13 cellular contexts compared by ENCODE assay signal in the genomic region with DNA sequence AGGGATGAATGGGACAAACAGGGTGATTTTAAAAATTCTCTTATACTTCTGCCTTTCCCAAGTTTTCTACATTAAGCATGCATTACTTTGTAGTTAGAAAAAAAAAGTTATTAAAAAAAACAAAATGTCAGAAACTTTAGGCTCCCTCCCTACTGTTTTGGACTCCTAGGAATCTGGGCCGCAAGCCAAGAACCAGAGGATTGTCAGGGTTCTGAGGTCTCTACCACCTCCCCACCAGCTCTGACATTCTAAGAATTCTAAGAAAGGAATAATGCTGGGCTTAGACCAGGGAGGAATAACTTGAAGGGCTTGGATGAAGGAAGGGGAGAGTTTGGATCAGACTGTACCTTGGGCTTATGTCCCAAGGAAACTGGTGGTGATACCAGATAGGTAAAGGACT. TPM values are rescaled to one million over a fixed set of nuclear protein-coding genes. Genes with fewer than 3 reads are reported as not detected.
DNase-seq lines count a peak whose midpoint lies in the region; ATAC-seq and TF ChIP-seq lines count a peak whose summit lies in the region.
"Had no signal": no experiment of that assay in that cellular context is flagged by ENCODE, and none has a peak within 500 bp of the region (broad histone marks: within the 10 kb centered on the region; RNA-seq: fewer than 3 reads in every experiment).

No MANE protein-coding gene starts in this region.

- H3K36me3 Mint-ChIP-seq in activated naive CD8-positive, alpha-beta T cell treated with anti-CD3 and anti-CD28 coated beads for 36 hours = peaks cover 18% of the 10 kb centered on the region
- no peaks in the 10 kb centered on the region for H3K36me3 Mint-ChIP-seq in naive B cell

- H3K4me3 ChIP-seq in BLaER1 treated with 17β-estradiol and CSF1 and Interleukin-3, amounts not matched to agents 10 nM and 100 nM = peak overlapping the region in 4 of 10 experiments; percentile 61 to 66 (median 63); a peak in 4 of 20 replicates
- H3K4me3 ChIP-seq in IMR-90 (ENCODE audit: insufficient read depth, low read depth, low read length) = no peak overlapping the region
- no peak overlapping the region for H3K4me3 ChIP-seq in trophoblast cell (ENCODE audit: low read depth, low read length)
- H3K4me3 ChIP-seq in tibial nerve = no peak overlapping the region

- H3K9me3 Mint-ChIP-seq in activated naive CD8-positive, alpha-beta T cell treated with anti-CD3 and anti-CD28 coated beads for 36 hours = peaks cover 1% of the 10 kb centered on the region
- H3K9me3 Mint-ChIP-seq in naive B cell = no peaks in the 10 kb centered on the region

- H3K9me3 ChIP-seq in BLaER1 treated with 17β-estradiol and CSF1 and Interleukin-3, amounts not matched to agents 10 nM and 100 nM (replicated peaks in 1 of 11) = peaks cover 0 to 4% (median 0%) of the 10 kb centered on the region in 11 experiments; a peak in 3 of 22 replicates
- H3K9me3 ChIP-seq in IMR-90 (ENCODE audit: control insufficient read depth, insufficient read depth, low read length) (no peaks in the 10 kb centered on the region), trophoblast cell (ENCODE audit: insufficient read depth, low read depth, low read length) (peaks cover 2% of the 10 kb centered on the region), tibial nerve (no peaks in the 10 kb centered on the region)

- 0 out of 2 replicates have a peak overlapping the region, but pooled peaks have one; percentile 0 for H2BK120ac ChIP-seq in IMR-90 (ENCODE audit: low read depth, low read length)
- no peak overlapping the region for H2BK120ac ChIP-seq in trophoblast cell (ENCODE audit: insufficient read depth, low read length, poor library complexity)

- no peaks in the 10 kb centered on the region for H3K27me3 Mint-ChIP-seq in activated naive CD8-positive, alpha-beta T cell treated with anti-CD3 and anti-CD28 coated beads for 36 hours
- no peaks in the 10 kb centered on the region for H3K27me3 Mint-ChIP-seq in naive B cell

- H2AK5ac ChIP-seq in IMR-90 (ENCODE audit: low read depth, low read length) (peak overlapping the region; percentile 12), trophoblast cell (ENCODE audit: low read length) (no peak overlapping the region)

- peaks cover 41% of the 10 kb centered on the region for H3K4me1 Mint-ChIP-seq in activated naive CD8-positive, alpha-beta T cell treated with anti-CD3 and anti-CD28 coated beads for 36 hours
- peaks cover 40 to 51% (median 49%) of the 10 kb centered on the region in 3 donors for H3K4me1 Mint-ChIP-seq in naive B cell

- H4K12ac ChIP-seq in trophoblast cell (ENCODE audit: low read depth, low read length) = no peak overlapping the region

- peak overlapping the region; percentile 38 for H2AK9ac ChIP-seq in IMR-90 (replicated peaks; ENCODE audit: low read depth, low read length, poor library complexity)

- H3K4me2 ChIP-seq in BLaER1 treated with 17β-estradiol and CSF1 and Interleukin-3, amounts not matched to agents 10 nM and 100 nM = peak overlapping the region; percentile 86 to 98 (median 95); a peak in 20 of 22 replicates
- H3K4me2 ChIP-seq in IMR-90 (ENCODE audit: low read depth, low read length) (no peak overlapping the region; the same call in 1 of the 2 replicates), trophoblast cell (ENCODE audit: low read length) (no peak overlapping the region)

- TF ChIP-seq POLR2A in IMR-90 (IDR thresholded peaks at IDR 0.05; ENCODE audit: low read depth, low read length) (no peak), tibial nerve (IDR thresholded peaks at IDR 0.05) (no peak)

- no peaks in the 10 kb centered on the region for H3K27me3 ChIP-seq in BLaER1 treated with 17β-estradiol and CSF1 and Interleukin-3, amounts not matched to agents 10 nM and 100 nM
- H3K27me3 ChIP-seq in IMR-90 (ENCODE audit: control insufficient read depth, insufficient read depth, low read length) = no peaks in the 10 kb centered on the region
- H3K27me3 ChIP-seq in trophoblast cell (ENCODE audit: insufficient read depth, low read length) = no peaks in the 10 kb centered on the region
- no peaks in the 10 kb centered on the region for H3K27me3 ChIP-seq in tibial nerve

- no peak for TF ChIP-seq RAD21 in IMR-90 (IDR thresholded peaks at IDR 0.05; ENCODE audit: low read length)

- H3K9ac ChIP-seq in BLaER1 treated with 17β-estradiol and CSF1 and Interleukin-3, amounts not matched to agents 10 nM and 100 nM = peak overlapping the region in 2 of 11 experiments; percentile 67 to 79; a peak in 2 of 22 replicates
- no peak overlapping the region for H3K9ac ChIP-seq in IMR-90 (ENCODE audit: low read depth, low read length)
- H3K9ac ChIP-seq in trophoblast cell (ENCODE audit: low read length) = no peak overlapping the region

- dilution Hi-C loops in IMR-90 (cut with HindIII; ENCODE audit: low sequenced_read_pairs, unreplicated experiment) = no loop called here

- DNase-seq in IMR-90 (no peak), naive B cell (no peak), 8988T (no peak), trophoblast cell (no peak), G401 (ENCODE audit: low spot score) (no peak), tibial nerve (ENCODE audit: low spot score in 2 of 2) (no peak)
- no peak for DNase-seq in activated naive CD8-positive, alpha-beta T cell treated with anti-CD3 and anti-CD28 coated beads for 36 hours
- DNase-seq: activated CD4-positive, alpha-beta T cell treated with anti-CD3 and anti-CD28 coated beads for 4 hours; SHP77 treated with DMSO at 0.1 percent for 48 hours; small intestine had no signal

- in situ Hi-C loops in IMR-90 (cut with MboI; ENCODE audit: low sequenced_read_pairs) (no loop called here), G401 (cut with HindIII; ENCODE audit: low sequenced_read_pairs) (no loop called here)

- TF ChIP-seq EP300 in tibial nerve (IDR thresholded peaks at IDR 0.05) = no peak

- H4K8ac ChIP-seq in IMR-90 (ENCODE audit: low read depth in 2 of 2, low read length in 2 of 2) = peak overlapping the region in 1 of 2 experiments; percentile 63; a peak in 1 of 4 replicates
- H4K8ac ChIP-seq in trophoblast cell (ENCODE audit: low read depth, low read length) = no peak overlapping the region

- peaks cover 5% of the 10 kb centered on the region for H3K79me2 ChIP-seq in trophoblast cell (ENCODE audit: control insufficient read depth, insufficient read depth, low read length, poor library complexity)

- H2BK5ac ChIP-seq in IMR-90 (ENCODE audit: low read depth, low read length, poor library complexity, severe bottlenecking) (no peak overlapping the region), trophoblast cell (ENCODE audit: low read depth, low read length, poor library complexity) (no peak overlapping the region)

- H3K9me1 ChIP-seq in IMR-90 (ENCODE audit: insufficient read depth, low read length) = peaks cover 29% of the 10 kb centered on the region

- H3K36me3 ChIP-seq in BLaER1 treated with 17β-estradiol and CSF1 and Interleukin-3, amounts not matched to agents 10 nM and 100 nM = peaks cover 0 to 6% (median under 1%) of the 10 kb centered on the region in 11 experiments; a peak in 8 of 22 replicates
- H3K36me3 ChIP-seq in IMR-90 (ENCODE audit: control insufficient read depth, insufficient read depth, low read length) (no peaks in the 10 kb centered on the region), trophoblast cell (ENCODE audit: control insufficient read depth in 1 of 2, insufficient read depth in 2 of 2, low read length in 2 of 2) (peaks cover 5 to 7% of the 10 kb centered on the region in 2 experiments), tibial nerve (peaks cover 0 to 4% (median 0%) of the 10 kb centered on the region in 3 donors)

- H3K23ac ChIP-seq in IMR-90 (ENCODE audit: low read depth, low read length) (peak overlapping the region; percentile 1; the same call in 1 of the 2 replicates), trophoblast cell (ENCODE audit: low read length) (no peak overlapping the region)

- CTCF ChIA-PET in IMR-90 (lab: Yijun Ruan, JAX) = interaction anchor here (0.6 to 1.5 kb wide), 2 partner anchors 12 to 49 kb away, joined by 3 to 5 read pairs; no protein-coding TSS in a partner anchor

- POLR2A ChIA-PET in IMR-90 (lab: Charles Lee; ENCODE audit: unreplicated experiment) = no interaction called here

- H3K27ac ChIP-seq in BLaER1 treated with 17β-estradiol and CSF1 and Interleukin-3, amounts not matched to agents 10 nM and 100 nM = no peak overlapping the region
- H3K27ac ChIP-seq in IMR-90 (ENCODE audit: insufficient read depth, low read length) (no peak overlapping the region), trophoblast cell (ENCODE audit: low read depth, low read length) (no peak overlapping the region), tibial nerve (no peak overlapping the region)

- TF ChIP-seq CTCF in IMR-90 (conservative IDR thresholded peaks at IDR 0.05; ENCODE audit: low read depth, low read length) = no peak
- TF ChIP-seq CTCF in tibial nerve (IDR thresholded peaks at IDR 0.05) = no peak

- H4K91ac ChIP-seq in IMR-90 (ENCODE audit: insufficient read depth, low read depth, low read length) = peak overlapping the region; percentile 36; the same call in 1 of the 2 replicates
- H4K91ac ChIP-seq in trophoblast cell (ENCODE audit: low read depth, low read length) = no peak overlapping the region

- no peak overlapping the region for H3K27ac Mint-ChIP-seq in activated naive CD8-positive, alpha-beta T cell treated with anti-CD3 and anti-CD28 coated beads for 36 hours
- no peak overlapping the region for H3K27ac Mint-ChIP-seq in naive B cell

- H3K14ac ChIP-seq in IMR-90 (replicated peaks; ENCODE audit: low read depth, low read length) (0 out of 2 replicates have a peak overlapping the region, but pooled peaks have one; percentile 0), trophoblast cell (ENCODE audit: low read length) (no peak overlapping the region)

- intact Hi-C loops in IMR-90 (cut with micrococcal nuclease) = no loop called here

- H3K79me1 ChIP-seq in IMR-90 (ENCODE audit: low read depth in 1 of 2, low read length in 2 of 2) = peaks cover 23 to 41% of the 10 kb centered on the region in 2 experiments; a peak in 3 of 4 replicates
- H3K79me1 ChIP-seq in trophoblast cell (ENCODE audit: low read length) = peaks cover 6% of the 10 kb centered on the region

- H3K4me3 Mint-ChIP-seq in activated naive CD8-positive, alpha-beta T cell treated with anti-CD3 and anti-CD28 coated beads for 36 hours = peak overlapping the region; percentile 84
- H3K4me3 Mint-ChIP-seq in naive B cell = peak overlapping the region in 7 of 8 donors; percentile 60 to 96 (median 84)

- no peak overlapping the region for H3K56ac ChIP-seq in IMR-90 (ENCODE audit: extremely low read depth, insufficient read depth, low read length)

- BruUV-seq in IMR-90 (replicated peaks; lab: Mats Ljungman, UMichigan) = no TSS peak

- H3K4ac ChIP-seq in IMR-90 (ENCODE audit: low read depth, low read length) (peak overlapping the region; percentile 12), trophoblast cell (ENCODE audit: low read depth, low read length) (no peak overlapping the region)

- peak overlapping the region; percentile 35 for H2BK20ac ChIP-seq in IMR-90 (ENCODE audit: low read depth, low read length)

- peak overlapping the region; percentile 46; the same call in 2 of the 3 replicates for H2BK15ac ChIP-seq in IMR-90 (ENCODE audit: low read depth, low read length)

- H4K20me1 ChIP-seq in BLaER1 treated with 17β-estradiol and CSF1 and Interleukin-3, amounts not matched to agents 10 nM and 100 nM = no peaks in the 10 kb centered on the region
- no peaks in the 10 kb centered on the region for H4K20me1 ChIP-seq in IMR-90 (ENCODE audit: insufficient read depth, low read length)

- ATAC-seq in IMR-90 (ENCODE audit: low read depth) = no peak
- ATAC-seq in naive B cell (ENCODE audit: low read depth in 2 of 2) = no peak

- no peak overlapping the region for H4K5ac ChIP-seq in IMR-90 (ENCODE audit: low read depth, low read length)

- WGBS in IMR-90 (ENCODE audit: extremely low coverage in 2 of 2, insufficient read length in 1 of 2), 2 experiments = no CpG with 5 or more reads among the region's 1 CpG
- no CpG with 5 or more reads among the region's 1 CpG for WGBS in trophoblast cell (ENCODE audit: extremely low coverage, insufficient coverage, insufficient read length)
- WGBS in tibial nerve, 2 donors = 34 to 50% methylated on average over 1 of the region's 1 CpG

- H2BK12ac ChIP-seq in trophoblast cell (ENCODE audit: low read length) = no peak overlapping the region

- H3K4me1 ChIP-seq in BLaER1 treated with 17β-estradiol and CSF1 and Interleukin-3, amounts not matched to agents 10 nM and 100 nM = peaks cover 47 to 66% (median 61%) of the 10 kb centered on the region in 10 experiments
- peaks cover 22% of the 10 kb centered on the region for H3K4me1 ChIP-seq in IMR-90 (ENCODE audit: control insufficient read depth, insufficient read depth, low read length)
- H3K4me1 ChIP-seq in trophoblast cell (ENCODE audit: control insufficient read depth in 1 of 2, insufficient read depth in 2 of 2, low read length in 2 of 2) = peaks cover 17 to 23% of the 10 kb centered on the region in 2 experiments
- H3K4me1 ChIP-seq in tibial nerve = peaks cover 0 to 22% (median 0%) of the 10 kb centered on the region in 4 donors

- no peak overlapping the region for H2AFZ ChIP-seq in IMR-90 (replicated peaks; ENCODE audit: low read length, poor library complexity)
- H2AFZ ChIP-seq in trophoblast cell (ENCODE audit: insufficient read depth, low read length, poor library complexity) = no peak overlapping the region

- no peak overlapping the region; the same call in 1 of the 2 replicates for H3K18ac ChIP-seq in IMR-90 (ENCODE audit: low read depth, low read length)
- H3K18ac ChIP-seq in trophoblast cell (ENCODE audit: low read length) = no peak overlapping the region

RNA-seq across cellular contexts. Expression of gene ARHGEF39, which starts 1.1 kb away (rescaled TPM):
- total RNA-seq in IMR-90 (2012; rRNA removed) (0.56 and 2.5 TPM in 2 replicates), tibial nerve (1 to 10 TPM in 2 of 4 donors, under 1 TPM in 1, not detected in 1; 0.20 to 4.8 (median 1.0) TPM)
- polyA plus RNA-seq in IMR-90 (2012; rRNA removed) (2.1 and 2.8 TPM in 2 replicates), naive B cell (ENCODE audit: low read depth in 6 of 6) (1 to 10 TPM in 5 of 6 donors, under 1 TPM in 1; 0.90 to 4.0 (median 2.4) TPM)
- polyA plus RNA-seq in IMR-90 (2012; cell fraction: cytosol; rRNA removed) = 0.82 and 1.1 TPM in 2 replicates
- 7.1 and 7.2 TPM in 2 replicates for polyA plus RNA-seq in IMR-90 (2012; cell fraction: nucleus; rRNA removed; ENCODE audit: low replicate concordance)
- total RNA-seq in activated naive CD8-positive, alpha-beta T cell treated with anti-CD3 and anti-CD28 coated beads for 36 hours = 10 to 100 TPM; 17.2 to 18.7 TPM
- polyA plus RNA-seq in trophoblast cell (2013) = 6.7 and 7.0 TPM in 2 replicates
- total RNA-seq in G401 (2014; rRNA removed; shearing (Covaris generic)) = 12.3 and 12.4 TPM in 2 replicates

RNA-seq across cellular contexts. Expression of gene CA9, which starts 7.7 kb away (rescaled TPM):
- total RNA-seq in IMR-90 (2012; rRNA removed) (0.54 and 0.56 TPM in 2 replicates), tibial nerve (under 1 TPM in 1 of 4 donors, not detected in 3; 0.84 TPM)
- polyA plus RNA-seq in IMR-90 (2012; rRNA removed) (3.7 and 3.9 TPM in 2 replicates), naive B cell (ENCODE audit: low read depth in 6 of 6) (not detected)
- 5.2 and 9.9 TPM in 2 replicates for polyA plus RNA-seq in IMR-90 (2012; cell fraction: cytosol; rRNA removed)
- polyA plus RNA-seq in IMR-90 (2012; cell fraction: nucleus; rRNA removed; ENCODE audit: low replicate concordance) = 2.5 and 4.3 TPM in 2 replicates
- 1 to 10 TPM; 1.5 to 2.7 TPM for total RNA-seq in activated naive CD8-positive, alpha-beta T cell treated with anti-CD3 and anti-CD28 coated beads for 36 hours
- 0.53 and 0.75 TPM in 2 replicates for polyA plus RNA-seq in trophoblast cell (2013)
- total RNA-seq in G401 (2014; rRNA removed; shearing (Covaris generic)) = 0.86 TPM in 1 of 2 replicates, not detected in the other
- total RNA-seq: endothelial cell of umbilical vein had no signal

RNA-seq across cellular contexts. Expression of gene CCDC107, which starts 8.0 kb away (rescaled TPM):
- total RNA-seq in IMR-90 (2012; rRNA removed) = 6.8 and 10.0 TPM in 2 replicates
- polyA plus RNA-seq in IMR-90 (2012; rRNA removed) = 21.1 and 24.4 TPM in 2 replicates
- polyA plus RNA-seq in IMR-90 (2012; cell fraction: cytosol; rRNA removed) = 15.4 and 21.2 TPM in 2 replicates
- polyA plus RNA-seq in IMR-90 (2012; cell fraction: nucleus; rRNA removed; ENCODE audit: low replicate concordance) = 17.3 and 33.3 TPM in 2 replicates
- 1 to 10 TPM; 8.2 to 9.4 TPM for total RNA-seq in activated naive CD8-positive, alpha-beta T cell treated with anti-CD3 and anti-CD28 coated beads for 36 hours
- 10 to 100 TPM; 42.7 to 60.2 (median 51.5) TPM for polyA plus RNA-seq in naive B cell (ENCODE audit: low read depth in 6 of 6)
- polyA plus RNA-seq in trophoblast cell (2013) = 10.1 and 10.2 TPM in 2 replicates
- total RNA-seq in G401 (2014; rRNA removed; shearing (Covaris generic)) = 7.6 and 19.3 TPM in 2 replicates
- 10 to 100 TPM; 41.6 to 58.8 (median 47.8) TPM for total RNA-seq in tibial nerve

RNA-seq across cellular contexts. Expression of gene RMRP, which starts 8.2 kb away (rescaled TPM):
- 13,690 and 21,707 TPM in 2 replicates for total RNA-seq in IMR-90 (2012; rRNA removed)
- 39.7 and 88.0 TPM in 2 replicates for polyA plus RNA-seq in IMR-90 (2012; rRNA removed)
- polyA plus RNA-seq in IMR-90 (2012; cell fraction: cytosol; rRNA removed) = not detected in 2 replicates
- polyA plus RNA-seq in IMR-90 (2012; cell fraction: nucleus; rRNA removed; ENCODE audit: low replicate concordance) = not detected in 2 replicates
- total RNA-seq in activated naive CD8-positive, alpha-beta T cell treated with anti-CD3 and anti-CD28 coated beads for 36 hours = over 10,000 TPM in 1 of 2 experiments, 1,000 to 10,000 TPM in 1; 8,498 to 10,099 TPM
- 10 to 100 TPM in 4 of 6 donors, not detected in 2; 41.0 to 72.3 (median 56.5) TPM for polyA plus RNA-seq in naive B cell (ENCODE audit: low read depth in 6 of 6)
- polyA plus RNA-seq in trophoblast cell (2013) = 3.3 and 5.7 TPM in 2 replicates
- 4,372 and 15,582 TPM in 2 replicates for total RNA-seq in G401 (2014; rRNA removed; shearing (Covaris generic))
- 1,000 to 10,000 TPM in 3 of 4 donors, 100 to 1,000 TPM in 1; 649 to 2,915 (median 1,530) TPM for total RNA-seq in tibial nerve
- polyA plus RNA-seq: endothelial cell of umbilical vein had no signal

RNA-seq across cellular contexts. Expression of gene SIT1, which starts 15.3 kb away (rescaled TPM):
- total RNA-seq in IMR-90 (2012; rRNA removed) (not detected in 2 replicates), tibial nerve (under 1 TPM in 1 of 4 donors, not detected in 3; 0.39 TPM)
- polyA plus RNA-seq in IMR-90 (2012; rRNA removed) (not detected in 2 replicates), naive B cell (ENCODE audit: low read depth in 6 of 6) (100 to 1,000 TPM in 1 of 6 donors, 10 to 100 TPM in 5; 56.8 to 107 (median 73.5) TPM)
- polyA plus RNA-seq in IMR-90 (2012; cell fraction: cytosol; rRNA removed) = 0.27 TPM in 1 of 2 replicates, not detected in the other
- polyA plus RNA-seq in IMR-90 (2012; cell fraction: nucleus; rRNA removed; ENCODE audit: low replicate concordance) = not detected in 2 replicates
- total RNA-seq in activated naive CD8-positive, alpha-beta T cell treated with anti-CD3 and anti-CD28 coated beads for 36 hours = 10 to 100 TPM; 67.7 to 69.4 TPM
- polyA plus RNA-seq in trophoblast cell (2013) = 0.06 TPM in 1 of 2 replicates, not detected in the other
- not detected in 2 replicates for total RNA-seq in G401 (2014; rRNA removed; shearing (Covaris generic))
- total RNA-seq: endothelial cell of umbilical vein, NCI-H460 had no signal
- polyA plus RNA-seq: endothelial cell of umbilical vein had no signal

Comparison
In these comparisons a context has a peak if more than half of its experiments do, and no peak if none do; other contexts are left out.
1. H3K4me2 ChIP-seq: peak in BLaER1 treated with 17β-estradiol and CSF1 and Interleukin-3, amounts not matched to agents 10 nM and 100 nM (11 of 11); none in IMR-90 (single experiment) and trophoblast cell (single experiment).